In the genomic region with DNA sequence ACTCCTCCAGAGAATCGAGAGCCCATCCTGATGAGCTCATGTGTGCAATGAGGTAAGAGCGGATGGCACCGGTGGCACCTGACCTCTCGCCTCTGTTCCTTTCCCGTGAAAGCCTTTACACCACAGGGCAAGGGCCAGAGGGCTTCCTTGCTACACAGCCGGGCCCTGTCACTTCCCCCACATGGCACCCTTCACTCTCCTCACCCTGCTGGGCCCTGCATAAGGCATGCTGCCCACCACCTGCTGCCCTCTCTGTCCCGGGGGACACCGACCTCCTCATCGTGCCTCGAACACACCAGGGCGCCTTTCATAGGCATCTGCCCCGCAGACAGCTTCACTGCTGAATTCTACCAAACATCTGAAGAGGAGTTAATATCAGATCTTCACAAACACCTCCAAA, we compare ENCODE assay signal across 13 cellular contexts. TPM values are rescaled to one million over a fixed set of nuclear protein-coding genes. Genes with fewer than 3 reads are reported as not detected.
A peak's percentile ranks its signal among the peaks of the same experiment; 100 is the strongest.
DNase-seq lines count a peak whose midpoint lies in the region; ATAC-seq and TF ChIP-seq lines count a peak whose summit lies in the region.
"Had no signal": no experiment of that assay in that cellular context is flagged by ENCODE, and none has a peak within 500 bp of the region (broad histone marks: within the 10 kb centered on the region; RNA-seq: fewer than 3 reads in every experiment).

No MANE protein-coding gene starts in this region.

- TF ChIP-seq POLR2A in prostate gland (IDR thresholded peaks at IDR 0.05), result no peak

- H3K4me1 Mint-ChIP-seq in chondrocyte (ENCODE audit: low read depth), result peaks cover 6% of the 10 kb centered on the region
- no peaks in the 10 kb centered on the region for H3K4me1 Mint-ChIP-seq in stimulated activated effector memory CD8-positive, alpha-beta T cell treated with anti-CD3 and anti-CD28 coated beads, Interleukin-12 subunit alpha, Interleukin-12 subunit beta, amount 100 ng/mL, for 72 hours
- H3K4me1 Mint-ChIP-seq: B cell had no signal

- WGBS in prostate gland, result 91% methylated on average over 12 of the region's 12 CpGs

- no peaks in the 10 kb centered on the region for H3K9me3 ChIP-seq in prostate gland
- H3K9me3 ChIP-seq: HAP-1 had no signal

- DNase-seq in DMS53 treated with DMSO at 0.1 percent for 48 hours (lab: John Stamatoyannopoulos, UW; ENCODE audit: unreplicated experiment) (peak; percentile 81), NCI-H2171 treated with DMSO at 0.1 percent for 48 hours (lab: John Stamatoyannopoulos, UW) (peak; percentile 75), chondrocyte (ENCODE audit: low spot score) (peak; percentile 75), NCI-H345 treated with DMSO at 0.1 percent for 48 hours (lab: John Stamatoyannopoulos, UW; ENCODE audit: unreplicated experiment) (no peak), prostate gland (ENCODE audit: low spot score) (no peak), NCI-H2107 treated with DMSO at 0.1 percent for 48 hours (lab: John Stamatoyannopoulos, UW; ENCODE audit: unreplicated experiment) (no peak)
- no peak for DNase-seq in stimulated activated effector memory CD8-positive, alpha-beta T cell treated with anti-CD3 and anti-CD28 coated beads, Interleukin-12 subunit alpha, Interleukin-12 subunit beta, amount 100 ng/mL, for 72 hours (ENCODE audit: low spot score in 2 of 2)
- DNase-seq: Calu3; CD8-positive, alpha-beta T cell had no signal

- H3K27me3 Mint-ChIP-seq in chondrocyte (ENCODE audit: low read depth), result peaks cover 13% of the 10 kb centered on the region

- TF ChIP-seq CTCF in chondrocyte (IDR thresholded peaks at IDR 0.05) (no peak), prostate gland (IDR thresholded peaks at IDR 0.05) (no peak)

- intact Hi-C loops in prostate gland (cut with DNase I), result no loop called here

- no peaks in the 10 kb centered on the region for H3K36me3 ChIP-seq in prostate gland
- H3K36me3 ChIP-seq: BLaER1 treated with 17β-estradiol and CSF1 and Interleukin-3, amounts not matched to agents 10 nM and 100 nM; HAP-1 had no signal

- peak; percentile 9 for ATAC-seq in stimulated activated effector memory CD8-positive, alpha-beta T cell treated with anti-CD3 and anti-CD28 coated beads, Interleukin-12 subunit alpha, Interleukin-12 subunit beta, amount 100 ng/mL, for 72 hours
- no peak for ATAC-seq in HG02870 (IDR thresholded peaks at IDR 0.05; ENCODE audit: unreplicated experiment)
- ATAC-seq: CD8-positive, alpha-beta T cell had no signal

- H3K4me1 ChIP-seq in prostate gland (replicated peaks), result no peaks in the 10 kb centered on the region
- H3K4me1 ChIP-seq: HAP-1 had no signal

- H3K4me3 ChIP-seq in prostate gland, result no peak overlapping the region
- H3K4me3 ChIP-seq: BLaER1 treated with 17β-estradiol and CSF1 and Interleukin-3, amounts not matched to agents 10 nM and 100 nM; HAP-1 had no signal

- H3K36me3 Mint-ChIP-seq in chondrocyte (ENCODE audit: low read depth), result no peaks in the 10 kb centered on the region
- H3K36me3 Mint-ChIP-seq in stimulated activated effector memory CD8-positive, alpha-beta T cell treated with anti-CD3 and anti-CD28 coated beads, Interleukin-12 subunit alpha, Interleukin-12 subunit beta, amount 100 ng/mL, for 72 hours, result no peaks in the 10 kb centered on the region
- H3K36me3 Mint-ChIP-seq: CD8-positive, alpha-beta T cell had no signal

- H3K27me3 ChIP-seq in prostate gland (replicated peaks; ENCODE audit: insufficient read depth), result peaks cover 12% of the 10 kb centered on the region
- H3K27me3 ChIP-seq: BLaER1 treated with 17β-estradiol and CSF1 and Interleukin-3, amounts not matched to agents 10 nM and 100 nM had no signal

- peaks cover 3% of the 10 kb centered on the region for H3K9me3 Mint-ChIP-seq in chondrocyte (ENCODE audit: low read depth)
- H3K9me3 Mint-ChIP-seq in stimulated activated effector memory CD8-positive, alpha-beta T cell treated with anti-CD3 and anti-CD28 coated beads, Interleukin-12 subunit alpha, Interleukin-12 subunit beta, amount 100 ng/mL, for 72 hours, result no peaks in the 10 kb centered on the region
- H3K9me3 Mint-ChIP-seq: CD8-positive, alpha-beta T cell had no signal

- H3K4me3 Mint-ChIP-seq in chondrocyte (ENCODE audit: unreplicated experiment), result no peak overlapping the region
- H3K4me3 Mint-ChIP-seq in stimulated activated effector memory CD8-positive, alpha-beta T cell treated with anti-CD3 and anti-CD28 coated beads, Interleukin-12 subunit alpha, Interleukin-12 subunit beta, amount 100 ng/mL, for 72 hours, result no peak overlapping the region
- H3K4me3 Mint-ChIP-seq: B cell; CD8-positive, alpha-beta T cell had no signal

- H3K27ac ChIP-seq in prostate gland, result no peak overlapping the region
- H3K27ac ChIP-seq: BLaER1 treated with 17β-estradiol and CSF1 and Interleukin-3, amounts not matched to agents 10 nM and 100 nM had no signal

- no peak overlapping the region for H3K27ac Mint-ChIP-seq in chondrocyte (ENCODE audit: unreplicated experiment)
- no peak overlapping the region for H3K27ac Mint-ChIP-seq in stimulated activated effector memory CD8-positive, alpha-beta T cell treated with anti-CD3 and anti-CD28 coated beads, Interleukin-12 subunit alpha, Interleukin-12 subunit beta, amount 100 ng/mL, for 72 hours
- H3K27ac Mint-ChIP-seq: B cell; CD8-positive, alpha-beta T cell had no signal

RNA-seq across cellular contexts. Expression of gene C1orf174, which starts 45.1 kb away (rescaled TPM):
- 25.0 to 25.7 TPM (median 25.3 TPM) in 3 replicates for total RNA-seq in chondrocyte
- 10 to 100 TPM; 27.1 to 32.7 TPM for total RNA-seq in prostate gland

Comparison
In these comparisons a context has a peak if more than half of its experiments do, and no peak if none do; other contexts are left out.
1. DNase-seq: peak in DMS53 treated with DMSO at 0.1 percent for 48 hours (single experiment), NCI-H2171 treated with DMSO at 0.1 percent for 48 hours (single experiment) and chondrocyte (single experiment); none in stimulated activated effector memory CD8-positive, alpha-beta T cell treated with anti-CD3 and anti-CD28 coated beads, Interleukin-12 subunit alpha, Interleukin-12 subunit beta, amount 100 ng/mL, for 72 hours (0 of 2), NCI-H345 treated with DMSO at 0.1 percent for 48 hours (single experiment), prostate gland (single experiment) and NCI-H2107 treated with DMSO at 0.1 percent for 48 hours (single experiment).